Comparison of ENCODE assay signal across 9 cellular contexts in genomic region chr4:2413821-2414610, GRCh38. TPM values are rescaled to one million over a fixed set of nuclear protein-coding genes. Genes with fewer than 3 reads are reported as not detected.
DNase-seq lines count a peak whose midpoint lies in the region; ATAC-seq, FAIRE-seq and TF ChIP-seq lines count a peak whose summit lies in the region.
"Had no signal": no experiment of that assay in that cellular context is flagged by ENCODE, and none has a peak within 500 bp of the region (broad histone marks: within the 10 kb centered on the region; RNA-seq: fewer than 3 reads in every experiment).

No MANE protein-coding gene starts in this region.

- FAIRE-seq in GM12891 (lab: Jason Lieb, UNC) = no peak

- no peaks in the 10 kb centered on the region for H3K27me3 ChIP-seq in dorsolateral prefrontal cortex

- H3K27ac ChIP-seq in dorsolateral prefrontal cortex = peak overlapping the region in 53 of 59 donors; percentile 3 to 85 (median 70)

- TF ChIP-seq POLR2A in GM12891 (IDR thresholded peaks at IDR 0.05; ENCODE audit: low read depth, low read length) = no peak

- H3K4me3 ChIP-seq in GM08714 (ENCODE audit: low read length) = peak overlapping the region; percentile 6; the same call in 1 of the 2 replicates
- H3K4me3 ChIP-seq in dorsolateral prefrontal cortex = peak overlapping the region in 37 of 59 donors; percentile 21 to 66 (median 49)

- no peak for TF ChIP-seq CTCF in dorsolateral prefrontal cortex (IDR thresholded peaks at IDR 0.05 in 54 of 56, conservative IDR thresholded peaks at IDR 0.05 in 2 of 56; ENCODE audit: low read depth in 1 of 56, partially characterized antibody in 56 of 56)

- ATAC-seq in GM18502 (IDR thresholded peaks at IDR 0.05; ENCODE audit: poor library complexity, unreplicated experiment) = no peak
- ATAC-seq in HG03432 (IDR thresholded peaks at IDR 0.05; ENCODE audit: unreplicated experiment) = no peak

- intact Hi-C loops in dorsolateral prefrontal cortex (cut with DNase I) = loop anchor here in 1 of 2 donors (10.0 kb wide), 1 partner anchor 559 kb away; the partner anchor contains the start of gene LETM1

- DNase-seq in SW480 (ENCODE audit: low spot score) (peak; percentile 38), dorsolateral prefrontal cortex (no peak), renal cortical epithelial cell (ENCODE audit: low read depth) (peak; percentile 23), GM12891 (ENCODE audit: insufficient read length, low spot score) (no peak), NCI-H748 (lab: John Stamatoyannopoulos, UW; ENCODE audit: unreplicated experiment) (no peak)

TF ChIP-seq in GM12891, 5 proteins besides CTCF, POLR2A, EP300 and RAD21:
- TF ChIP-seq SPI1 (IDR thresholded peaks at IDR 0.05; ENCODE audit: low read depth, low read length) (no peak), PAX5 (IDR thresholded peaks at IDR 0.05; ENCODE audit: insufficient read depth, low read length, severe bottlenecking) (no peak), TAF1 (IDR thresholded peaks at IDR 0.05; ENCODE audit: low read depth, low read length) (no peak), POLR2AphosphoS5 (IDR thresholded peaks at IDR 0.05; ENCODE audit: low read depth, low read length) (no peak), POU2F2 (IDR thresholded peaks at IDR 0.05; ENCODE audit: low read depth, low read length) (no peak)

RNA-seq across cellular contexts. Expression of gene ZFYVE28, which starts 4.4 kb away (rescaled TPM):
- total RNA-seq in dorsolateral prefrontal cortex = 10 to 100 TPM; 26.2 to 99.8 (median 65.5) TPM
- 3.0 and 9.2 TPM in 2 replicates for total RNA-seq in renal cortical epithelial cell
- 0.36 TPM for polyA plus RNA-seq in GM12891 (2012; ENCODE audit: low read depth, missing spikeins)

RNA-seq across cellular contexts. Expression of gene CFAP99, which starts 4.7 kb away (rescaled TPM):
- total RNA-seq in dorsolateral prefrontal cortex (1 to 10 TPM in 90 of 120 experiments, under 1 TPM in 30; 0.28 to 3.7 (median 1.4) TPM), renal cortical epithelial cell (0.30 TPM in 1 of 2 replicates, not detected in the other)
- polyA plus RNA-seq in GM12891 (2012; ENCODE audit: low read depth, missing spikeins) = not detected
- total RNA-seq: fibroblast of villous mesenchyme had no signal

RNA-seq across cellular contexts. Expression of gene RNF4, which starts 54.9 kb away (rescaled TPM):
- total RNA-seq in dorsolateral prefrontal cortex (10 to 100 TPM; 40.7 to 76.3 (median 56.4) TPM), renal cortical epithelial cell (74.7 and 139 TPM in 2 replicates)
- 52.9 TPM for polyA plus RNA-seq in GM12891 (2012; ENCODE audit: low read depth, missing spikeins)

Comparison
In these comparisons a context has a peak if more than half of its experiments do, and no peak if none do; other contexts are left out.
1. DNase-seq: peak in SW480 (single experiment) and renal cortical epithelial cell (single experiment); none in dorsolateral prefrontal cortex (0 of 10), GM12891 (single experiment) and NCI-H748 (single experiment).